8 cellular contexts compared by ENCODE assay signal in the genomic region with DNA sequence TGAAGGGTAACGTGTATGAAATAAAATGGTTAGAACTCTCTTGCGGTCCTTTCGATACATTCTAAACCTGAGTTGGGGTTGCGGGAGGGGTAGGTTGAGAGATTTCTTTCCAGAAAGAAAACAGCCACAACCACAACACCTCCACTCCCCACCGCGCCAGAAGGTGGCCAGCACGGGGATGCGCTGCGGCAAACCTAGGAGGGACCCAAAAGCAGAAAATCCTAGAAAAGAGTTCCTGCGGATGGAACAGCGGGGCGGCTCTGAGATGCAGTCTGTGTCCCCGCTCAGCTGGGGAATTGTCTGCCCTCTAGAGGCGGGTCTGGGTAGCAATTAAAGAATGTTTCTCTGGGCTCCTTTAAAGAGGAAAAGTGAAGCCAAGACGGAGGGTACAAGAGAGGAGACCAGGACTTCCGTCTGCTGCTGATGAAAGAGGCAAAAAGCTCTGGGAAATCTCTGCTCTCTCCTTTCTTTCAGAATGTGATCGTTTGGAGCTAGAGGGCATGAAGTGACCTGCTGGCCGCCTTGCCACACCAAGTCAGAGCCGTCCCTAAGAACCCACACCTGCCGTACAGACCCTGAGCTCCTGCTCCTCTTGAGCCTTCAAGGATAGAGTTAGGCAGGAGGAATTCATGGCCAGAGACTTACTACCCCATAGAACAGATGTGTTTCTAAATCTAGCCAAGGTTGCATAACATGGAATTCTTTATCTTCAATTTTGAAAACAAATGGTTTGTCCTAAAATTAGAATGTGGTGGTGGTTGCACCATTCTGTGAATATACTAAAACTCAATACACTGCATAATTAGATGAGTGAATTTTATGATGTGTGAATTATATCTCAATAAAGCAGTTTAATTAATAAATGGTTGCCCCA. TPM values are rescaled to one million over a fixed set of nuclear protein-coding genes. Genes with fewer than 3 reads are reported as not detected.
DNase-seq lines count a peak whose midpoint lies in the region; ATAC-seq and TF ChIP-seq lines count a peak whose summit lies in the region.

No MANE protein-coding gene starts in this region.

- CTCF ChIA-PET in activated CD4-positive, alpha-beta T cell treated with anti-CD3 and anti-CD28 coated beads, Interleukin-2, amount 10 ng/mL, durations not matched to agents 7 days and 5 days (lab: Charles Lee) = interaction anchor here (0.7 to 3.3 kb wide), 16 partner anchors 9 to 202 kb away, joined by 3 to 18 read pairs (median 4); no protein-coding TSS in a partner anchor

- TF ChIP-seq CTCF in mesothelial cell of epicardium (IDR thresholded peaks at IDR 0.05; ENCODE audit: unreplicated experiment) = peak; percentile 58

- H3K9me3 Mint-ChIP-seq in activated CD4-positive, alpha-beta T cell treated with anti-CD3 and anti-CD28 coated beads, Interleukin-2, amount 10 ng/mL, durations not matched to agents 7 days and 5 days = no peaks in the 10 kb centered on the region
- no peaks in the 10 kb centered on the region for H3K9me3 Mint-ChIP-seq in mesothelial cell of epicardium

- DNase-seq in NK-92 treated with Interleukin-12 subunit alpha and Interleukin-12 subunit beta, amount 100 ng/mL, for 24 hours (lab: John Stamatoyannopoulos, UW) = peak; percentile 42
- DNase-seq in NK-92 (lab: John Stamatoyannopoulos, UW; ENCODE audit: unreplicated experiment) = no peak
- peak; percentile 57 for DNase-seq in NCI-H2107 treated with DMSO at 0.1 percent for 48 hours (lab: John Stamatoyannopoulos, UW; ENCODE audit: unreplicated experiment)
- peak; percentile 78 for DNase-seq in activated CD4-positive, alpha-beta T cell treated with anti-CD3 and anti-CD28 coated beads, Interleukin-2, amount 10 ng/mL, durations not matched to agents 7 days and 5 days
- DNase-seq in effector CD8-positive, alpha-beta T cell (lab: John Stamatoyannopoulos, UW) = peak; percentile 51
- DNase-seq in mesothelial cell of epicardium (ENCODE audit: low spot score in 2 of 2, unreplicated experiment in 2 of 2) = peak; percentile 34 to 71
- DNase-seq in stimulated activated CD8-positive, alpha-beta memory T cell treated with anti-CD3 and anti-CD28 coated beads, Interleukin-4, amount 100 ng/mL, for 48 hours = peak; percentile 78

- peak overlapping the region; percentile 78 for H3K27ac Mint-ChIP-seq in activated CD4-positive, alpha-beta T cell treated with anti-CD3 and anti-CD28 coated beads, Interleukin-2, amount 10 ng/mL, durations not matched to agents 7 days and 5 days
- H3K27ac Mint-ChIP-seq in mesothelial cell of epicardium = no peak overlapping the region

- H3K36me3 Mint-ChIP-seq in activated CD4-positive, alpha-beta T cell treated with anti-CD3 and anti-CD28 coated beads, Interleukin-2, amount 10 ng/mL, durations not matched to agents 7 days and 5 days (ENCODE audit: low read depth) = no peaks in the 10 kb centered on the region
- H3K36me3 Mint-ChIP-seq in mesothelial cell of epicardium = no peaks in the 10 kb centered on the region

- H3K27me3 Mint-ChIP-seq in activated CD4-positive, alpha-beta T cell treated with anti-CD3 and anti-CD28 coated beads, Interleukin-2, amount 10 ng/mL, durations not matched to agents 7 days and 5 days = peaks cover 7% of the 10 kb centered on the region
- peaks cover 80% of the 10 kb centered on the region for H3K27me3 Mint-ChIP-seq in mesothelial cell of epicardium (ENCODE audit: low read depth)

- peaks cover 24% of the 10 kb centered on the region for H3K4me1 Mint-ChIP-seq in activated CD4-positive, alpha-beta T cell treated with anti-CD3 and anti-CD28 coated beads, Interleukin-2, amount 10 ng/mL, durations not matched to agents 7 days and 5 days
- peaks cover 3% of the 10 kb centered on the region for H3K4me1 Mint-ChIP-seq in mesothelial cell of epicardium

- H3K4me3 Mint-ChIP-seq in activated CD4-positive, alpha-beta T cell treated with anti-CD3 and anti-CD28 coated beads, Interleukin-2, amount 10 ng/mL, durations not matched to agents 7 days and 5 days = peak overlapping the region; percentile 73
- H3K4me3 Mint-ChIP-seq in mesothelial cell of epicardium = no peak overlapping the region

- POLR2A ChIA-PET in activated CD4-positive, alpha-beta T cell treated with anti-CD3 and anti-CD28 coated beads, Interleukin-2, amount 10 ng/mL, durations not matched to agents 7 days and 5 days (lab: Charles Lee) = no interaction called here

- ATAC-seq in HG02970 (IDR thresholded peaks at IDR 0.05; ENCODE audit: low FRiP score, unreplicated experiment) = peak; percentile 66

RNA-seq across cellular contexts. Expression of gene COA6, which starts 46.5 kb away (rescaled TPM):
- total RNA-seq in activated CD4-positive, alpha-beta T cell treated with anti-CD3 and anti-CD28 coated beads, Interleukin-2, amount 10 ng/mL, durations not matched to agents 7 days and 5 days = 10 to 100 TPM; 46.2 to 46.5 TPM
- 19.9 to 23.7 TPM (median 23.2 TPM) in 3 replicates for total RNA-seq in mesothelial cell of epicardium
